In genomic region chrX:155068165-155068564, GRCh38 we compare ENCODE assay signal across 10 cellular contexts. TPM values are rescaled to one million over a fixed set of nuclear protein-coding genes. Genes with fewer than 3 reads are reported as not detected.
DNase-seq lines count a peak whose midpoint lies in the region; ATAC-seq lines count a peak whose summit lies in the region.
"Had no signal": no experiment of that assay in that cellular context is flagged by ENCODE, and none has a peak within 500 bp of the region (broad histone marks: within the 10 kb centered on the region; RNA-seq: fewer than 3 reads in every experiment).

No MANE protein-coding gene starts in this region.

- peaks cover 29% of the 10 kb centered on the region for H3K4me1 Mint-ChIP-seq in activated T-helper 1 cell treated with anti-CD3 and anti-CD28 coated beads, Interleukin-12 subunit alpha, Interleukin-12 subunit beta, Interleukin-2, Interleukin-4 antibody, amounts not matched to agents 30 ng/mL and 10 ng/mL and 1 ng/mL, durations not matched to agents 14 hours and 24 hours and 36 hours (ENCODE audit: low read depth)
- H3K4me1 Mint-ChIP-seq in naive thymus-derived CD8-positive, alpha-beta T cell: peaks cover 12 to 41% (median 33%) of the 10 kb centered on the region in 4 donors

- H3K36me3 Mint-ChIP-seq in activated T-helper 1 cell treated with anti-CD3 and anti-CD28 coated beads, Interleukin-12 subunit alpha, Interleukin-12 subunit beta, Interleukin-2, Interleukin-4 antibody, amounts not matched to agents 30 ng/mL and 10 ng/mL and 1 ng/mL, durations not matched to agents 14 hours and 24 hours and 36 hours (ENCODE audit: low read depth): peaks cover 7% of the 10 kb centered on the region
- peaks cover 0 to 8% (median 0%) of the 10 kb centered on the region in 3 donors for H3K36me3 Mint-ChIP-seq in naive thymus-derived CD8-positive, alpha-beta T cell

- no peaks in the 10 kb centered on the region for H3K9me3 Mint-ChIP-seq in activated T-helper 1 cell treated with anti-CD3 and anti-CD28 coated beads, Interleukin-12 subunit alpha, Interleukin-12 subunit beta, Interleukin-2, Interleukin-4 antibody, amounts not matched to agents 30 ng/mL and 10 ng/mL and 1 ng/mL, durations not matched to agents 14 hours and 24 hours and 36 hours
- H3K9me3 Mint-ChIP-seq in naive thymus-derived CD8-positive, alpha-beta T cell: no peaks in the 10 kb centered on the region

- H3K27me3 Mint-ChIP-seq in activated T-helper 1 cell treated with anti-CD3 and anti-CD28 coated beads, Interleukin-12 subunit alpha, Interleukin-12 subunit beta, Interleukin-2, Interleukin-4 antibody, amounts not matched to agents 30 ng/mL and 10 ng/mL and 1 ng/mL, durations not matched to agents 14 hours and 24 hours and 36 hours (ENCODE audit: insufficient read depth): no peaks in the 10 kb centered on the region
- no peaks in the 10 kb centered on the region for H3K27me3 Mint-ChIP-seq in naive thymus-derived CD8-positive, alpha-beta T cell

- POLR2A ChIA-PET in naive thymus-derived CD8-positive, alpha-beta T cell (lab: Charles Lee): interaction anchor here (1.5 kb wide), 1 partner anchor 41 kb away, joined by 4 read pairs; the partner anchor contains the start of gene FUNDC2

- peak overlapping the region; percentile 31 for H3K4me3 Mint-ChIP-seq in activated T-helper 1 cell treated with anti-CD3 and anti-CD28 coated beads, Interleukin-12 subunit alpha, Interleukin-12 subunit beta, Interleukin-2, Interleukin-4 antibody, amounts not matched to agents 30 ng/mL and 10 ng/mL and 1 ng/mL, durations not matched to agents 14 hours and 24 hours and 36 hours
- H3K4me3 Mint-ChIP-seq in naive thymus-derived CD8-positive, alpha-beta T cell: peak overlapping the region in 2 of 10 donors; percentile 7 to 19

- intact Hi-C loops in activated T-helper 1 cell treated with anti-CD3 and anti-CD28 coated beads, Interleukin-12 subunit alpha, Interleukin-12 subunit beta, Interleukin-2, Interleukin-4 antibody, amounts not matched to agents 30 ng/mL and 10 ng/mL and 1 ng/mL, durations not matched to agents 14 hours and 24 hours and 36 hours (cut with micrococcal nuclease): no loop called here

- ATAC-seq in naive thymus-derived CD8-positive, alpha-beta T cell: no peak
- ATAC-seq in GM18907 (IDR thresholded peaks at IDR 0.05; ENCODE audit: unreplicated experiment): no peak

- DNase-seq in AG08396 (ENCODE audit: low spot score): peak; percentile 42
- peak; percentile 29 for DNase-seq in HS-27A (ENCODE audit: low read depth)
- no peak for DNase-seq in activated T-helper 1 cell treated with anti-CD3 and anti-CD28 coated beads, Interleukin-12 subunit alpha, Interleukin-12 subunit beta, Interleukin-2, Interleukin-4 antibody, amounts not matched to agents 30 ng/mL and 10 ng/mL and 1 ng/mL, durations not matched to agents 14 hours and 24 hours and 36 hours (ENCODE audit: low spot score)
- DNase-seq in iris pigment epithelial cell (ENCODE audit: low read depth): peak; percentile 61
- DNase-seq in middle frontal gyrus (ENCODE audit: extremely low spot score, low spot score): no peak
- no peak for DNase-seq in NCI-H1436 (lab: John Stamatoyannopoulos, UW)
- no peak for DNase-seq in naive thymus-derived CD8-positive, alpha-beta T cell
- DNase-seq: NCI-H524 treated with DMSO at 0.1 percent for 48 hours; stimulated activated CD4-positive, alpha-beta T cell treated with anti-CD3 and anti-CD28 coated beads, Interleukin-15, amount 100 ng/mL, for 24 hours had no signal

- no peak overlapping the region for H3K27ac Mint-ChIP-seq in activated T-helper 1 cell treated with anti-CD3 and anti-CD28 coated beads, Interleukin-12 subunit alpha, Interleukin-12 subunit beta, Interleukin-2, Interleukin-4 antibody, amounts not matched to agents 30 ng/mL and 10 ng/mL and 1 ng/mL, durations not matched to agents 14 hours and 24 hours and 36 hours
- peak overlapping the region in 1 of 10 donors; percentile 31 for H3K27ac Mint-ChIP-seq in naive thymus-derived CD8-positive, alpha-beta T cell

RNA-seq across cellular contexts. Expression of gene CMC4, which starts 2.8 kb away (rescaled TPM):
- 1.3 and 3.0 TPM in 2 replicates for total RNA-seq in activated T-helper 1 cell treated with anti-CD3 and anti-CD28 coated beads, Interleukin-12 subunit alpha, Interleukin-12 subunit beta, Interleukin-2, Interleukin-4 antibody, amounts not matched to agents 30 ng/mL and 10 ng/mL and 1 ng/mL, durations not matched to agents 14 hours and 24 hours and 36 hours
- 1 to 10 TPM; 5.3 to 8.6 TPM for total RNA-seq in naive thymus-derived CD8-positive, alpha-beta T cell
- 10 to 100 TPM; 25.6 to 27.7 (median 26.1) TPM for polyA plus RNA-seq in naive thymus-derived CD8-positive, alpha-beta T cell

RNA-seq across cellular contexts. Expression of gene MTCP1, which starts 2.8 kb away (rescaled TPM):
- 9.1 and 12.7 TPM in 2 replicates for total RNA-seq in activated T-helper 1 cell treated with anti-CD3 and anti-CD28 coated beads, Interleukin-12 subunit alpha, Interleukin-12 subunit beta, Interleukin-2, Interleukin-4 antibody, amounts not matched to agents 30 ng/mL and 10 ng/mL and 1 ng/mL, durations not matched to agents 14 hours and 24 hours and 36 hours
- 10 to 100 TPM; 17.7 to 23.2 TPM for total RNA-seq in naive thymus-derived CD8-positive, alpha-beta T cell
- 10 to 100 TPM; 27.9 to 37.9 (median 29.3) TPM for polyA plus RNA-seq in naive thymus-derived CD8-positive, alpha-beta T cell

RNA-seq across cellular contexts. Expression of gene BRCC3, which starts 3.1 kb away (rescaled TPM):
- 28.9 and 30.5 TPM in 2 replicates for total RNA-seq in activated T-helper 1 cell treated with anti-CD3 and anti-CD28 coated beads, Interleukin-12 subunit alpha, Interleukin-12 subunit beta, Interleukin-2, Interleukin-4 antibody, amounts not matched to agents 30 ng/mL and 10 ng/mL and 1 ng/mL, durations not matched to agents 14 hours and 24 hours and 36 hours
- total RNA-seq in naive thymus-derived CD8-positive, alpha-beta T cell: 10 to 100 TPM; 18.3 to 19.5 TPM
- polyA plus RNA-seq in naive thymus-derived CD8-positive, alpha-beta T cell: 10 to 100 TPM; 17.0 to 25.7 (median 17.4) TPM

RNA-seq across cellular contexts. Expression of gene FUNDC2, which starts 41.5 kb away (rescaled TPM):
- 74.1 and 79.1 TPM in 2 replicates for total RNA-seq in activated T-helper 1 cell treated with anti-CD3 and anti-CD28 coated beads, Interleukin-12 subunit alpha, Interleukin-12 subunit beta, Interleukin-2, Interleukin-4 antibody, amounts not matched to agents 30 ng/mL and 10 ng/mL and 1 ng/mL, durations not matched to agents 14 hours and 24 hours and 36 hours
- total RNA-seq in naive thymus-derived CD8-positive, alpha-beta T cell: 10 to 100 TPM; 48.2 to 59.9 TPM
- polyA plus RNA-seq in naive thymus-derived CD8-positive, alpha-beta T cell: 100 to 1,000 TPM; 161 to 203 (median 178) TPM

RNA-seq across cellular contexts. Expression of gene F8, which starts 45.6 kb away (rescaled TPM):
- 2.7 and 2.9 TPM in 2 replicates for total RNA-seq in activated T-helper 1 cell treated with anti-CD3 and anti-CD28 coated beads, Interleukin-12 subunit alpha, Interleukin-12 subunit beta, Interleukin-2, Interleukin-4 antibody, amounts not matched to agents 30 ng/mL and 10 ng/mL and 1 ng/mL, durations not matched to agents 14 hours and 24 hours and 36 hours
- total RNA-seq in naive thymus-derived CD8-positive, alpha-beta T cell: 1 to 10 TPM; 1.1 to 1.6 TPM
- polyA plus RNA-seq in naive thymus-derived CD8-positive, alpha-beta T cell: 1 to 10 TPM; 2.4 to 5.5 (median 2.7) TPM

Comparison
In these comparisons a context has a peak if more than half of its experiments do, and no peak if none do; other contexts are left out.
1. DNase-seq: peak in AG08396 (single experiment), HS-27A (single experiment) and iris pigment epithelial cell (single experiment); none in activated T-helper 1 cell treated with anti-CD3 and anti-CD28 coated beads, Interleukin-12 subunit alpha, Interleukin-12 subunit beta, Interleukin-2, Interleukin-4 antibody, amounts not matched to agents 30 ng/mL and 10 ng/mL and 1 ng/mL, durations not matched to agents 14 hours and 24 hours and 36 hours (single experiment), middle frontal gyrus (single experiment), NCI-H1436 (single experiment) and naive thymus-derived CD8-positive, alpha-beta T cell (0 of 10).